ENCODE assay signal across 1 cellular context in the genomic region with DNA sequence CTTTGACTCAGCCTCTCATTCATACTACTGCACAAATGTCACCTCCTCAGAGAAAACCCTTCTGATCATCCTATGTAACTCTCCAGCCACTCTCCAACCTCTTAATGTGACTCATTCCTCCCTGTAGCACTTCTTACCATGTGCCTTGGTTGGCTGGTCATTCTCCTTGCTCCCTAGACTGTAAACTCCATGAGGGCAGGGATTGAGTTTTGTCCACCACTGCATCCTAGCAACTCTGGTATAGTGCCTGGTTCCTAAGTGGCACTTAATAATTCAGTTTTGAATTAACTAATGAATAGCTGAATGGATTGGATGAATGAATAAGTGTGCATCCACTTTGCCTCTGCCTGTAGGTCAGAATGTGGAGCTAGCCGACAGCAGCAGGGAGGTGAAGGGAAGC.
TF ChIP-seq lines count a peak whose summit lies in the region.

No MANE protein-coding gene starts in this region.

TF ChIP-seq in H1, 55 proteins besides CTCF, POLR2A, EP300 and RAD21 (continued from another document):
- no peak for TF ChIP-seq SP2 (IDR thresholded peaks at IDR 0.05; ENCODE audit: low read length)
- no peak for TF ChIP-seq BCL11A (IDR thresholded peaks at IDR 0.05; ENCODE audit: low read depth in 2 of 2, low read length in 2 of 2)
- no peak for TF ChIP-seq HDAC2 (IDR thresholded peaks at IDR 0.05; ENCODE audit: borderline replicate concordance in 1 of 2, low read depth in 2 of 2, low read length in 2 of 2)
- TF ChIP-seq NRF1 (IDR thresholded peaks at IDR 0.05; ENCODE audit: low read depth, low read length), result no peak
- TF ChIP-seq CHD2 (IDR thresholded peaks at IDR 0.05; ENCODE audit: low read length), result no peak
- no peak for TF ChIP-seq SIN3A (conservative IDR thresholded peaks at IDR 0.05 in 1 of 2, IDR thresholded peaks at IDR 0.05 in 1 of 2; ENCODE audit: low read depth in 1 of 2, low read length in 2 of 2)
- no peak for TF ChIP-seq POLR2AphosphoS5 (IDR thresholded peaks at IDR 0.05; ENCODE audit: low read depth, low read length)
- TF ChIP-seq, protein P1, sequence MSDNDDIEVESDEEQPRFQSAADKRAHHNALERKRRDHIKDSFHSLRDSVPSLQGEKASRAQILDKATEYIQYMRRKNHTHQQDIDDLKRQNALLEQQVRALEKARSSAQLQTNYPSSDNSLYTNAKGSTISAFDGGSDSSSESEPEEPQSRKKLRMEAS (IDR thresholded peaks at IDR 0.05), result no peak
- no peak for TF ChIP-seq TAF7 (optimal IDR thresholded peaks at IDR 0.05; ENCODE audit: borderline replicate concordance, low read depth, low read length)
- TF ChIP-seq JUN (IDR thresholded peaks at IDR 0.05; ENCODE audit: low read depth, low read length), result no peak
- no peak for TF ChIP-seq TBP (IDR thresholded peaks at IDR 0.05; ENCODE audit: low read depth, low read length)
- no peak for TF ChIP-seq POU5F1 (IDR thresholded peaks at IDR 0.05; ENCODE audit: low read depth, low read length)
- no peak for TF ChIP-seq EGR1 (IDR thresholded peaks at IDR 0.05; ENCODE audit: borderline replicate concordance, low read depth, low read length)
